Comparison of ENCODE assay signal across 8 cellular contexts in genomic region chr18:9838144-9838877, GRCh38.
DNase-seq lines count a peak whose midpoint lies in the region; TF ChIP-seq lines count a peak whose summit lies in the region.

No MANE protein-coding gene starts in this region.

- TF ChIP-seq CTCF in neutrophil (IDR thresholded peaks at IDR 0.05) = no peak

- peaks cover 40% of the 10 kb centered on the region for H3K36me3 ChIP-seq in neutrophil
- no peaks in the 10 kb centered on the region for H3K36me3 ChIP-seq in effector memory CD4-positive, alpha-beta T cell (ENCODE audit: control insufficient read depth, insufficient read depth, low read length)

- H3K27ac ChIP-seq in neutrophil = peak overlapping the region; percentile 68
- H3K27ac ChIP-seq in effector memory CD4-positive, alpha-beta T cell (ENCODE audit: insufficient read depth, low read length, poor library complexity, severe bottlenecking) = no peak overlapping the region

- H3K4me1 ChIP-seq in neutrophil (ENCODE audit: control insufficient read depth in 1 of 2, insufficient read depth in 1 of 2, low read depth in 1 of 2, low read length in 1 of 2) = peaks cover 5 to 6% of the 10 kb centered on the region in 2 experiments
- no peaks in the 10 kb centered on the region for H3K4me1 ChIP-seq in effector memory CD4-positive, alpha-beta T cell (ENCODE audit: control insufficient read depth, insufficient read depth, low read length, poor library complexity, severe bottlenecking)

- no peaks in the 10 kb centered on the region for H3K27me3 ChIP-seq in neutrophil
- no peaks in the 10 kb centered on the region for H3K27me3 ChIP-seq in effector memory CD4-positive, alpha-beta T cell (replicated peaks; ENCODE audit: control insufficient read depth, insufficient read depth, low read length, poor library complexity, severe bottlenecking)

- no peaks in the 10 kb centered on the region for H3K9me3 ChIP-seq in neutrophil
- H3K9me3 ChIP-seq in effector memory CD4-positive, alpha-beta T cell (ENCODE audit: control insufficient read depth, low read length) = no peaks in the 10 kb centered on the region

- DNase-seq in GM04504 (ENCODE audit: low read depth) (peak; percentile 69), NCI-H345 (lab: John Stamatoyannopoulos, UW) (peak; percentile 60), glomerular visceral epithelial cell (ENCODE audit: extremely low spot score) (peak; percentile 60), SIG-M5 treated with dmso at 0.1 percent for 504 hours (lab: John Stamatoyannopoulos, UW; ENCODE audit: unreplicated experiment) (no peak), T-helper 9 cell (no peak), NCI-H446 (lab: John Stamatoyannopoulos, UW) (no peak)
- DNase-seq in effector memory CD4-positive, alpha-beta T cell = no peak

- no peak overlapping the region for H3K4me3 ChIP-seq in neutrophil (ENCODE audit: low read depth in 1 of 2, low read length in 1 of 2)
- H3K4me3 ChIP-seq in effector memory CD4-positive, alpha-beta T cell (ENCODE audit: insufficient read depth, low read depth, low read length, poor library complexity, severe bottlenecking) = no peak overlapping the region

Comparison
In these comparisons a context has a peak if more than half of its experiments do, and no peak if none do; other contexts are left out.
1. DNase-seq: peak in GM04504 (single experiment), NCI-H345 (single experiment) and glomerular visceral epithelial cell (single experiment); none in SIG-M5 treated with dmso at 0.1 percent for 504 hours (single experiment), T-helper 9 cell (single experiment), effector memory CD4-positive, alpha-beta T cell (0 of 3) and NCI-H446 (0 of 2).